Comparison of ENCODE assay signal across 8 cellular contexts in the genomic region with DNA sequence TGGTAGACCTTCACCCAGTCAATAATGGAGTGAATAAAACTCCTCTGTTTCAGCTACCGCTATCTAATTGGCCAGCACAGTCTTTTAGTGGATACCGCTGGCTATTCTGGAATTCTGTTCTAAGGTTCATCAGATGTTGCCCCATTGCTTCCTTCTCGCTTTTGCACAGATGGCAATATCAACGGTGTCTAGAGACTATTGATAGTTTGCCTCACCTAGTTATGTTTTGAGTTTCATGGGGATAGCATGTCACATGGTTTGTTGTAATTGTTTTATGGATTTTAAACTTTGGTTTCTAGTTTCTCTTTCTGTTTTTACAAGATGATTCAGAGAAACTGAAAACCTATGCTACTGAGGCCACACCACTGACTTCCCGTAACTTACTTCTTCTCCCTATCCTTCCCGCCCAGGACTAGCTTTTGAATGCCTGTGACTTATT. TPM values are rescaled to one million over a fixed set of nuclear protein-coding genes. Genes with fewer than 3 reads are reported as not detected.
DNase-seq lines count a peak whose midpoint lies in the region; ATAC-seq, FAIRE-seq and TF ChIP-seq lines count a peak whose summit lies in the region.

No MANE protein-coding gene starts in this region.

- no peaks in the 10 kb centered on the region for H3K9me3 ChIP-seq in heart left ventricle
- H3K9me3 ChIP-seq in small intestine (ENCODE audit: control insufficient read depth, low read depth), result no peaks in the 10 kb centered on the region
- no peaks in the 10 kb centered on the region for H3K9me3 ChIP-seq in aorta (ENCODE audit: control insufficient read depth, low read length)

- no peak for DNase-seq in heart left ventricle
- no peak for DNase-seq in left cardiac atrium
- DNase-seq in SK-MEL-5 (ENCODE audit: low read depth, low spot score), result peak; percentile 17
- no peak for DNase-seq in epithelial cell of proximal tubule (ENCODE audit: low read depth)
- peak; percentile 90 for DNase-seq in small intestine
- DNase-seq in aorta, result no peak

- ATAC-seq in heart left ventricle, result no peak
- ATAC-seq in left cardiac atrium, result no peak
- peak; percentile 44 for ATAC-seq in HG03039 (IDR thresholded peaks at IDR 0.05; ENCODE audit: unreplicated experiment)
- ATAC-seq in aorta (ENCODE audit: low FRiP score), result no peak
- ATAC-seq in GM19397 (IDR thresholded peaks at IDR 0.05; ENCODE audit: unreplicated experiment), result no peak

- H3K4me1 ChIP-seq in heart left ventricle (peaks cover 0 to 50% (median 31%) of the 10 kb centered on the region in 12 donors), small intestine (ENCODE audit: control insufficient read depth in 2 of 2, insufficient read depth in 1 of 2, low read depth in 1 of 2, low read length in 1 of 2) (peaks cover 3 to 5% of the 10 kb centered on the region in 2 donors), aorta (ENCODE audit: control insufficient read depth in 1 of 2, insufficient read depth in 2 of 2, low read length in 2 of 2) (peaks cover 3 to 8% of the 10 kb centered on the region in 2 donors)

- H3K36me3 ChIP-seq in heart left ventricle (peaks cover 0 to 5% (median 0%) of the 10 kb centered on the region in 9 donors), small intestine (ENCODE audit: control insufficient read depth in 2 of 2, insufficient read depth in 2 of 2, low read length in 2 of 2) (no peaks in the 10 kb centered on the region), aorta (ENCODE audit: control insufficient read depth in 1 of 2, insufficient read depth in 2 of 2, low read length in 1 of 2) (peaks cover 0 to 3% of the 10 kb centered on the region in 2 donors)

- FAIRE-seq in small intestine (lab: Jason Lieb, UNC), result no peak

- H3K27me3 ChIP-seq in heart left ventricle (no peaks in the 10 kb centered on the region), small intestine (ENCODE audit: control insufficient read depth in 2 of 2, insufficient read depth in 2 of 2, low read length in 2 of 2) (no peaks in the 10 kb centered on the region), aorta (ENCODE audit: control insufficient read depth in 1 of 2, insufficient read depth in 2 of 2, low read length in 1 of 2) (no peaks in the 10 kb centered on the region)

- in situ Hi-C loops in SK-MEL-5 (cut with HindIII; ENCODE audit: low pct_unique_long_range_greater_than_20kb, low sequenced_read_pairs), result no loop called here

- H3K27ac ChIP-seq in heart left ventricle (peak overlapping the region in 2 of 12 donors; percentile 94 to 96), small intestine (ENCODE audit: low read depth in 1 of 2, low read length in 1 of 2) (peak overlapping the region; percentile 67 to 73), aorta (ENCODE audit: low read depth in 1 of 2, low read length in 2 of 2) (no peak overlapping the region)

- H3K4me3 ChIP-seq in heart left ventricle (peak overlapping the region in 8 of 12 donors; percentile 78 to 98 (median 82)), epithelial cell of proximal tubule (ENCODE audit: low read depth, low read length) (peak overlapping the region; percentile 96), small intestine (ENCODE audit: low read depth in 1 of 2, low read length in 2 of 2) (peak overlapping the region in 1 of 2 donors; percentile 90), aorta (ENCODE audit: low read length in 2 of 2) (no peak overlapping the region)

- TF ChIP-seq POLR2A in heart left ventricle (IDR thresholded peaks at IDR 0.05), result no peak

- TF ChIP-seq CTCF in heart left ventricle (IDR thresholded peaks at IDR 0.05), result no peak
- no peak for TF ChIP-seq CTCF in epithelial cell of proximal tubule (conservative IDR thresholded peaks at IDR 0.05; ENCODE audit: low read depth, low read length)

- intact Hi-C loops in heart left ventricle (cut with DNase I), result loop anchor here in 1 of 10 donors (10.0 kb wide), 1 partner anchor 559 kb away; the partner anchor contains the start of gene U2SURP
- intact Hi-C loops in left cardiac atrium (cut with DNase I), result no loop called here
- intact Hi-C loops in aorta (cut with DNase I), result loop anchor here in 1 of 2 donors (5.0 kb wide), 2 partner anchors 131 to 276 kb away; partner anchors contain the start of genes ATR and TRPC1

- WGBS in heart left ventricle, 4 donors, result 75 to 80% (median 79%) methylated on average over 6 of the region's 6 CpGs
- WGBS in small intestine, 3 donors, result 12 to 42% (median 14%) methylated on average over 6 of the region's 6 CpGs
- WGBS in aorta, 2 donors, result 80 to 82% methylated on average over 6 of the region's 6 CpGs

RNA-seq across cellular contexts. Expression of gene XRN1, which starts 2.0 kb away (rescaled TPM):
- total RNA-seq in heart left ventricle, result 10 to 100 TPM; 15.2 to 35.5 (median 27.5) TPM
- 1 to 10 TPM; 3.8 to 5.3 TPM for polyA plus RNA-seq in heart left ventricle
- total RNA-seq in left cardiac atrium, result 10 to 100 TPM; 16.9 to 21.8 TPM
- total RNA-seq in SK-MEL-5 (2014; rRNA removed; shearing (Covaris generic)), result 19.0 and 19.5 TPM in 2 replicates
- 8.5 and 10.9 TPM in 2 replicates for polyA plus RNA-seq in SK-MEL-5 (2015; cell fraction: cytosol; rRNA removed)
- polyA plus RNA-seq in SK-MEL-5 (2015; cell fraction: nucleus; rRNA removed), result 13.8 and 66.8 TPM in 2 replicates
- 8.0 and 11.9 TPM in 2 replicates for total RNA-seq in epithelial cell of proximal tubule
- polyA plus RNA-seq in small intestine, result 10 to 100 TPM in 1 of 3 donors, 1 to 10 TPM in 2; 4.8 to 11.0 (median 7.3) TPM
- total RNA-seq in aorta, result 10 to 100 TPM; 50.9 to 71.8 TPM
- polyA plus RNA-seq in aorta, result 1 to 10 TPM; 6.3 to 9.0 TPM

Comparison
In these comparisons a context has a peak if more than half of its experiments do, and no peak if none do; other contexts are left out.
1. DNase-seq: peak in SK-MEL-5 (single experiment) and small intestine (single experiment); none in heart left ventricle (0 of 5), left cardiac atrium (single experiment), epithelial cell of proximal tubule (single experiment) and aorta (0 of 2).
2. H3K27ac ChIP-seq: peak in small intestine (2 of 2); none in aorta (0 of 2).
3. H3K4me3 ChIP-seq: peak in heart left ventricle (8 of 12) and epithelial cell of proximal tubule (single experiment); none in aorta (0 of 2).